Comparison of ENCODE assay signal across 1 cellular context in genomic region chr16:50273888-50274770, GRCh38.
TF ChIP-seq lines count a peak whose summit lies in the region.

No MANE protein-coding gene starts in this region.

TF ChIP-seq in H1, 55 proteins besides CTCF, POLR2A, EP300 and RAD21 (continued from another document):
- TF ChIP-seq ATF2 (IDR thresholded peaks at IDR 0.05; ENCODE audit: low read length), result no peak
- no peak for TF ChIP-seq MAFK (IDR thresholded peaks at IDR 0.05; ENCODE audit: low read depth, low read length)
- no peak for TF ChIP-seq JUN (IDR thresholded peaks at IDR 0.05; ENCODE audit: low read depth, low read length)
- no peak for TF ChIP-seq RXRA (IDR thresholded peaks at IDR 0.05; ENCODE audit: insufficient read depth, low read depth, low read length)
- TF ChIP-seq SIN3A (conservative IDR thresholded peaks at IDR 0.05 in 1 of 2, IDR thresholded peaks at IDR 0.05 in 1 of 2; ENCODE audit: low read depth in 1 of 2, low read length in 2 of 2), result no peak
- TF ChIP-seq CBX5 (IDR thresholded peaks at IDR 0.05; ENCODE audit: low read depth, low read length), result no peak
